Comparison of ENCODE assay signal across 8 cellular contexts in genomic region chr16:20865420-20866126, GRCh38. TPM values are rescaled to one million over a fixed set of nuclear protein-coding genes. Genes with fewer than 3 reads are reported as not detected.
DNase-seq lines count a peak whose midpoint lies in the region; ATAC-seq and TF ChIP-seq lines count a peak whose summit lies in the region.

No MANE protein-coding gene starts in this region.

- no peak overlapping the region for H3K4me3 Mint-ChIP-seq in glutamatergic neuron (ENCODE audit: unreplicated experiment)

- peaks cover 13% of the 10 kb centered on the region for H3K4me1 ChIP-seq in A673 (ENCODE audit: insufficient read depth, low read length, poor library complexity, severe bottlenecking)
- H3K4me1 ChIP-seq in PC-9 (replicated peaks; ENCODE audit: insufficient read depth), result peaks cover 23% of the 10 kb centered on the region

- peak overlapping the region; percentile 59 for H3K27ac ChIP-seq in A673 (ENCODE audit: low read depth, low read length, poor library complexity, severe bottlenecking)
- peak overlapping the region; percentile 73 for H3K27ac ChIP-seq in PC-9

- H3K27me3 Mint-ChIP-seq in glutamatergic neuron (ENCODE audit: unreplicated experiment), result peaks cover 3% of the 10 kb centered on the region

- peaks cover 64% of the 10 kb centered on the region for H3K79me2 ChIP-seq in PC-9 (ENCODE audit: low read depth)

- H3F3A ChIP-seq in PC-9 (ENCODE audit: insufficient read depth, low read depth), result peaks cover 19% of the 10 kb centered on the region; the same call in 1 of the 2 replicates

- H4K20me1 ChIP-seq in PC-9 (ENCODE audit: insufficient read depth), result peaks cover 10% of the 10 kb centered on the region; the same call in 1 of the 2 replicates

- H2AFZ ChIP-seq in PC-9, result no peak overlapping the region

- H3K36me3 ChIP-seq in A673 (ENCODE audit: insufficient read depth, low read length, poor library complexity, severe bottlenecking) (no peaks in the 10 kb centered on the region), PC-9 (ENCODE audit: low read depth) (no peaks in the 10 kb centered on the region), H7 (replicated peaks; ENCODE audit: control insufficient read depth, insufficient read depth, low read length) (peaks cover 3% of the 10 kb centered on the region)

- no peaks in the 10 kb centered on the region for H3K9me3 ChIP-seq in A673 (ENCODE audit: low read depth, low read length, poor library complexity, severe bottlenecking)
- H3K9me3 ChIP-seq in PC-9 (ENCODE audit: insufficient read depth, low read depth), result no peaks in the 10 kb centered on the region

- intact Hi-C loops in A673 (cut with micrococcal nuclease; ENCODE audit: unreplicated experiment) (no loop called here), PC-9 (cut with micrococcal nuclease; ENCODE audit: unreplicated experiment) (no loop called here)

- H3K4me3 ChIP-seq in A673 (ENCODE audit: low read depth, low read length, poor library complexity, severe bottlenecking) (no peak overlapping the region), PC-9 (peak overlapping the region; percentile 6; the same call in 1 of the 2 replicates), H7 (ENCODE audit: insufficient read depth, low read depth, low read length) (no peak overlapping the region)

- peak overlapping the region; percentile 53 for H3K4me2 ChIP-seq in PC-9

- no peaks in the 10 kb centered on the region for H3K27me3 ChIP-seq in A673 (replicated peaks; ENCODE audit: insufficient read depth, low read depth, low read length, poor library complexity)
- no peaks in the 10 kb centered on the region for H3K27me3 ChIP-seq in PC-9 (ENCODE audit: insufficient read depth, low read depth)
- no peaks in the 10 kb centered on the region for H3K27me3 ChIP-seq in H7 (ENCODE audit: control insufficient read depth, insufficient read depth, low read length)

- TSS peak; percentile 29 for BruUV-seq in A673 (replicated peaks; lab: Mats Ljungman, UMichigan)
- BruUV-seq in PC-9 (replicated peaks; lab: Mats Ljungman, UMichigan), result TSS peak; percentile 17

- peak; percentile 65 for ATAC-seq in GM19452 (IDR thresholded peaks at IDR 0.05; ENCODE audit: unreplicated experiment)
- ATAC-seq in GM19397 (IDR thresholded peaks at IDR 0.05; ENCODE audit: unreplicated experiment), result no peak

- no peaks in the 10 kb centered on the region for H3K9me2 ChIP-seq in PC-9 (ENCODE audit: insufficient read depth)

- TF ChIP-seq CTCF in A673 (conservative IDR thresholded peaks at IDR 0.05; ENCODE audit: low read depth, low read length) (no peak), PC-9 (conservative IDR thresholded peaks at IDR 0.05) (no peak), glutamatergic neuron (IDR thresholded peaks at IDR 0.05; ENCODE audit: partially characterized antibody, unreplicated experiment) (no peak)

- peaks cover 32% of the 10 kb centered on the region for H3K4me1 Mint-ChIP-seq in glutamatergic neuron (ENCODE audit: low read depth, unreplicated experiment)

- CTCF ChIA-PET in A673 (lab: Charles Lee) (no interaction called here), PC-9 (lab: Charles Lee) (interaction anchor here (0.5 to 1.6 kb wide), 5 partner anchors 9 to 1505 kb away, joined by 3 to 8 read pairs (median 3); no protein-coding TSS in a partner anchor)

- DNase-seq in A673 (ENCODE audit: low spot score), result no peak
- DNase-seq in PC-9, result no peak
- DNase-seq in glutamatergic neuron, result no peak
- DNase-seq in NAMALWA (ENCODE audit: low spot score), result no peak
- no peak for DNase-seq in retina
- DNase-seq in H7, result no peak

- H3K27ac Mint-ChIP-seq in glutamatergic neuron (ENCODE audit: unreplicated experiment), result peak overlapping the region; percentile 80

- no peaks in the 10 kb centered on the region for H3K36me3 Mint-ChIP-seq in glutamatergic neuron (ENCODE audit: unreplicated experiment)

- POLR2A ChIA-PET in A673 (lab: Charles Lee; ENCODE audit: low non-redundant PET) (no interaction called here), PC-9 (lab: Charles Lee; ENCODE audit: unreplicated experiment) (interaction anchor here (0.6 to 0.9 kb wide), 6 partner anchors 9 to 166 kb away, joined by 3 to 8 read pairs (median 4); partner anchors contain the start of gene LYRM1)

- peaks cover 1% of the 10 kb centered on the region for H3K9me3 Mint-ChIP-seq in glutamatergic neuron (ENCODE audit: unreplicated experiment)

RNA-seq across cellular contexts. Expression of gene DCUN1D3, which starts 34.6 kb away (rescaled TPM):
- 12.4 and 12.7 TPM in 2 replicates for total RNA-seq in A673 (2021)
- total RNA-seq in PC-9 (2021), result 11.8 and 14.6 TPM in 2 replicates
- 15.3 TPM for total RNA-seq in glutamatergic neuron (ENCODE audit: unreplicated experiment)
- 10.4 and 11.9 TPM in 2 replicates for total RNA-seq in H7 (2014; rRNA removed; shearing (Covaris generic))

RNA-seq across cellular contexts. Expression of gene LYRM1, which starts 35.0 kb away (rescaled TPM):
- total RNA-seq in A673 (2021) (14.3 and 21.4 TPM in 2 replicates), PC-9 (2021) (32.2 and 51.7 TPM in 2 replicates), glutamatergic neuron (ENCODE audit: unreplicated experiment) (23.2 TPM)
- 29.8 and 42.4 TPM in 2 replicates for total RNA-seq in H7 (2014; rRNA removed; shearing (Covaris generic))

RNA-seq across cellular contexts. Expression of gene REXO5, which starts 59.2 kb away (rescaled TPM):
- 9.1 TPM in 2 replicates for total RNA-seq in A673 (2021)
- 9.5 and 13.2 TPM in 2 replicates for total RNA-seq in PC-9 (2021)
- total RNA-seq in glutamatergic neuron (ENCODE audit: unreplicated experiment), result 5.9 TPM
- 9.5 and 11.3 TPM in 2 replicates for total RNA-seq in H7 (2014; rRNA removed; shearing (Covaris generic))

RNA-seq across cellular contexts. Expression of gene ERI2, which starts 59.3 kb away (rescaled TPM):
- 24.9 and 27.1 TPM in 2 replicates for total RNA-seq in A673 (2021)
- total RNA-seq in PC-9 (2021), result 25.6 and 29.5 TPM in 2 replicates
- total RNA-seq in glutamatergic neuron (ENCODE audit: unreplicated experiment), result 14.2 TPM
- 19.1 and 33.7 TPM in 2 replicates for total RNA-seq in H7 (2014; rRNA removed; shearing (Covaris generic))
